1 cellular context compared by ENCODE assay signal in the genomic region with DNA sequence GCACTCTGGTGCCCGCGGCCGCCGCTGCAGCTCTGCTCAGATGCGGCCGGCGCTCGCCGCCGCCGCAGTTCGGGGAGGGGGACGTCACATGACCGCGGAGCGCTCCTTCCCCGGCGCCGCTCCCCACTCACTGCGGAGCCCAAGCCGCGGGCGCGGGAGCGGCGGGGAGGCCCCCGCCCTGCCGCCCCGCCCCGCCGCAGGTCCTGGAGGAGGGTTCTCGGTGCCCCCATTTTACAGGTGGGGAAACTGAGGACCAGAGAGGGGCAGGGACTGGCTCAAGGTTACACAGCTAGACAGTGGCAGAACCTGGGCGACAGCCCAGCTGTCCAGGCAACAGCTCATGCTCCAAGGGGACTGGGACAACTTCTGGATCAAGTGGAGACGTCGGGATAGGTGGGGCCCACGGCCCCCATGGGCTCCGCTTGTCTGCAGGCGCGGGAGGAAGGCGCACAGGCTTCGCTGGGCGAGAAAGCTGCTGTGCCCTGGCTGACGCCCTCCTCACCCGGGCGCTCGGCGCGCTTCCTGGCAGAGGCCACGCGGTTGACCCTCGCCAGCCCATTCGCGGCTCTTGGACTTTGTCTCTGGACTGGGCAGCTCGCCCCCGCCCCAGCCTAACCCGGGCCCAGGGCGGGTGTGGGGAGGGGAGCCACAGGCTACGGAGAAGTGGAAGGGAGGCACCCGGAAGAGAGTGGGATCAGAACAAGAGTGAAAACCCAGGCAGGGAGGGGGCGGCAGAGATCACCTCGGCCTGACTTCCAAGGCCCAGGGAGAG.
A peak's percentile ranks its signal among the peaks of the same experiment; 100 is the strongest.
TF ChIP-seq lines count a peak whose summit lies in the region.

RAP1GAP (minus strand) TSS at position 71 of the 772 bp plus-strand sequence. CDS start 49,325 bp downstream, outside the sequence.

TF ChIP-seq in HepG2, 621 proteins besides CTCF, POLR2A, EP300 and RAD21 (continued from another document and continues in another):
- TF ChIP-seq, protein P1, sequence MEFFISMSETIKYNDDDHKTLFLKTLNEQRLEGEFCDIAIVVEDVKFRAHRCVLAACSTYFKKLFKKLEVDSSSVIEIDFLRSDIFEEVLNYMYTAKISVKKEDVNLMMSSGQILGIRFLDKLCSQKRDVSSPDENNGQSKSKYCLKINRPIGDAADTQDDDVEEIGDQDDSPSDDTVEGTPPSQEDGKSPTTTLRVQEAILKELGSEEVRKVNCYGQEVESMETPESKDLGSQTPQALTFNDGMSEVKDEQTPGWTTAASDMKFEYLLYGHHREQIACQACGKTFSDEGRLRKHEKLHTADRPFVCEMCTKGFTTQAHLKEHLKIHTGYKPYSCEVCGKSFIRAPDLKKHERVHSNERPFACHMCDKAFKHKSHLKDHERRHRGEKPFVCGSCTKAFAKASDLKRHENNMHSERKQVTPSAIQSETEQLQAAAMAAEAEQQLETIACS (CRISPR knock-in tag; IDR thresholded peaks at IDR 0.05) = 0 out of 2 replicates have a peak, but pooled peaks have one; percentile 3
- TF ChIP-seq, protein P2, sequence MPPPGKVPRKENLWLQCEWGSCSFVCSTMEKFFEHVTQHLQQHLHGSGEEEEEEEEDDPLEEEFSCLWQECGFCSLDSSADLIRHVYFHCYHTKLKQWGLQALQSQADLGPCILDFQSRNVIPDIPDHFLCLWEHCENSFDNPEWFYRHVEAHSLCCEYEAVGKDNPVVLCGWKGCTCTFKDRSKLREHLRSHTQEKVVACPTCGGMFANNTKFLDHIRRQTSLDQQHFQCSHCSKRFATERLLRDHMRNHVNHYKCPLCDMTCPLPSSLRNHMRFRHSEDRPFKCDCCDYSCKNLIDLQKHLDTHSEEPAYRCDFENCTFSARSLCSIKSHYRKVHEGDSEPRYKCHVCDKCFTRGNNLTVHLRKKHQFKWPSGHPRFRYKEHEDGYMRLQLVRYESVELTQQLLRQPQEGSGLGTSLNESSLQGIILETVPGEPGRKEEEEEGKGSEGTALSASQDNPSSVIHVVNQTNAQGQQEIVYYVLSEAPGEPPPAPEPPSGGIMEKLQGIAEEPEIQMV (CRISPR knock-in tag; IDR thresholded peaks at IDR 0.05; ENCODE audit: low read depth) = 0 out of 2 replicates have a peak, but pooled peaks have one; percentile 47
- TF ChIP-seq JUNB (CRISPR knock-in tag; IDR thresholded peaks at IDR 0.05; ENCODE audit: borderline replicate concordance) (no peak), MYNN (CRISPR knock-in tag; IDR thresholded peaks at IDR 0.05; ENCODE audit: low read depth) (no peak), HIVEP1 (CRISPR knock-in tag; IDR thresholded peaks at IDR 0.05) (peak; percentile 92), ZNF672 (CRISPR knock-in tag; IDR thresholded peaks at IDR 0.05) (no peak), RELA (CRISPR knock-in tag; IDR thresholded peaks at IDR 0.05) (0 out of 2 replicates have a peak, but pooled peaks have one; percentile 22), SP4 (CRISPR knock-in tag; IDR thresholded peaks at IDR 0.05) (peak; percentile 31; the same call in 1 of the 2 replicates), HHEX (CRISPR knock-in tag; IDR thresholded peaks at IDR 0.05) (no peak), MIER2 (CRISPR knock-in tag; IDR thresholded peaks at IDR 0.05) (peak; percentile 70), ZMYM2 (CRISPR knock-in tag; IDR thresholded peaks at IDR 0.05) (peak; percentile 44; the same call in 1 of the 2 replicates), KDM1A (CRISPR knock-in tag; IDR thresholded peaks at IDR 0.05) (peak; percentile 64), SAFB2 (CRISPR knock-in tag; IDR thresholded peaks at IDR 0.05; ENCODE audit: borderline replicate concordance, low read depth) (peak; percentile 92; the same call in 1 of the 2 replicates), HDAC6 (IDR thresholded peaks at IDR 0.05; ENCODE audit: low read depth, low read length) (no peak), ZNF275 (CRISPR knock-in tag; IDR thresholded peaks at IDR 0.05; ENCODE audit: borderline replicate concordance) (no peak), ZBTB38 (CRISPR knock-in tag; IDR thresholded peaks at IDR 0.05) (peak; percentile 84), ZNF546 (CRISPR knock-in tag; conservative IDR thresholded peaks at IDR 0.05) (no peak; the same call in 1 of the 2 replicates), ZNF451 (CRISPR knock-in tag; IDR thresholded peaks at IDR 0.05) (peak; percentile 78), RARA (CRISPR knock-in tag; IDR thresholded peaks at IDR 0.05) (peak; percentile 81), IKZF1 (IDR thresholded peaks at IDR 0.05) (no peak), ZBTB34 (CRISPR knock-in tag; IDR thresholded peaks at IDR 0.05) (peak; percentile 93), BRCA1 (CRISPR knock-in tag; IDR thresholded peaks at IDR 0.05) (0 out of 2 replicates have a peak, but pooled peaks have one; percentile 12), ZNF839 (CRISPR knock-in tag; IDR thresholded peaks at IDR 0.05; ENCODE audit: borderline replicate concordance) (no peak), GATA4 (IDR thresholded peaks at IDR 0.05; ENCODE audit: borderline replicate concordance, low read depth) (peak; percentile 73; the same call in 1 of the 2 replicates), ZNF160 (CRISPR knock-in tag; IDR thresholded peaks at IDR 0.05) (no peak; the same call in 1 of the 2 replicates), ZNF235 (CRISPR knock-in tag; IDR thresholded peaks at IDR 0.05; ENCODE audit: borderline replicate concordance) (no peak), CENPT (CRISPR knock-in tag; IDR thresholded peaks at IDR 0.05; ENCODE audit: low read depth) (no peak), HNRNPUL1 (IDR thresholded peaks at IDR 0.05; ENCODE audit: low read depth, low read length) (peak; percentile 36; the same call in 1 of the 2 replicates), REXO4 (CRISPR knock-in tag; IDR thresholded peaks at IDR 0.05; ENCODE audit: borderline replicate concordance) (no peak)
- TF ChIP-seq, protein P3, sequence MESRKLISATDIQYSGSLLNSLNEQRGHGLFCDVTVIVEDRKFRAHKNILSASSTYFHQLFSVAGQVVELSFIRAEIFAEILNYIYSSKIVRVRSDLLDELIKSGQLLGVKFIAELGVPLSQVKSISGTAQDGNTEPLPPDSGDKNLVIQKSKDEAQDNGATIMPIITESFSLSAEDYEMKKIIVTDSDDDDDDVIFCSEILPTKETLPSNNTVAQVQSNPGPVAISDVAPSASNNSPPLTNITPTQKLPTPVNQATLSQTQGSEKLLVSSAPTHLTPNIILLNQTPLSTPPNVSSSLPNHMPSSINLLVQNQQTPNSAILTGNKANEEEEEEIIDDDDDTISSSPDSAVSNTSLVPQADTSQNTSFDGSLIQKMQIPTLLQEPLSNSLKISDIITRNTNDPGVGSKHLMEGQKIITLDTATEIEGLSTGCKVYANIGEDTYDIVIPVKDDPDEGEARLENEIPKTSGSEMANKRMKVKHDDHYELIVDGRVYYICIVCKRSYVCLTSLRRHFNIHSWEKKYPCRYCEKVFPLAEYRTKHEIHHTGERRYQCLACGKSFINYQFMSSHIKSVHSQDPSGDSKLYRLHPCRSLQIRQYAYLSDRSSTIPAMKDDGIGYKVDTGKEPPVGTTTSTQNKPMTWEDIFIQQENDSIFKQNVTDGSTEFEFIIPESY (CRISPR knock-in tag; IDR thresholded peaks at IDR 0.05) = no peak; the same call in 1 of the 2 replicates
- TF ChIP-seq, protein P4, sequence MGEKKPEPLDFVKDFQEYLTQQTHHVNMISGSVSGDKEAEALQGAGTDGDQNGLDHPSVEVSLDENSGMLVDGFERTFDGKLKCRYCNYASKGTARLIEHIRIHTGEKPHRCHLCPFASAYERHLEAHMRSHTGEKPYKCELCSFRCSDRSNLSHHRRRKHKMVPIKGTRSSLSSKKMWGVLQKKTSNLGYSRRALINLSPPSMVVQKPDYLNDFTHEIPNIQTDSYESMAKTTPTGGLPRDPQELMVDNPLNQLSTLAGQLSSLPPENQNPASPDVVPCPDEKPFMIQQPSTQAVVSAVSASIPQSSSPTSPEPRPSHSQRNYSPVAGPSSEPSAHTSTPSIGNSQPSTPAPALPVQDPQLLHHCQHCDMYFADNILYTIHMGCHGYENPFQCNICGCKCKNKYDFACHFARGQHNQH (CRISPR knock-in tag; IDR thresholded peaks at IDR 0.05) = peak; percentile 95
- TF ChIP-seq, protein P5, sequence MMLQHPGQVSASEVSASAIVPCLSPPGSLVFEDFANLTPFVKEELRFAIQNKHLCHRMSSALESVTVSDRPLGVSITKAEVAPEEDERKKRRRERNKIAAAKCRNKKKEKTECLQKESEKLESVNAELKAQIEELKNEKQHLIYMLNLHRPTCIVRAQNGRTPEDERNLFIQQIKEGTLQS (CRISPR knock-in tag; IDR thresholded peaks at IDR 0.05) = 0 out of 2 replicates have a peak, but pooled peaks have one; percentile 29
- TF ChIP-seq, protein P6, sequence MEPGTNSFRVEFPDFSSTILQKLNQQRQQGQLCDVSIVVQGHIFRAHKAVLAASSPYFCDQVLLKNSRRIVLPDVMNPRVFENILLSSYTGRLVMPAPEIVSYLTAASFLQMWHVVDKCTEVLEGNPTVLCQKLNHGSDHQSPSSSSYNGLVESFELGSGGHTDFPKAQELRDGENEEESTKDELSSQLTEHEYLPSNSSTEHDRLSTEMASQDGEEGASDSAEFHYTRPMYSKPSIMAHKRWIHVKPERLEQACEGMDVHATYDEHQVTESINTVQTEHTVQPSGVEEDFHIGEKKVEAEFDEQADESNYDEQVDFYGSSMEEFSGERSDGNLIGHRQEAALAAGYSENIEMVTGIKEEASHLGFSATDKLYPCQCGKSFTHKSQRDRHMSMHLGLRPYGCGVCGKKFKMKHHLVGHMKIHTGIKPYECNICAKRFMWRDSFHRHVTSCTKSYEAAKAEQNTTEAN (CRISPR knock-in tag; conservative IDR thresholded peaks at IDR 0.05) = peak; percentile 85
- TF ChIP-seq, protein P7, sequence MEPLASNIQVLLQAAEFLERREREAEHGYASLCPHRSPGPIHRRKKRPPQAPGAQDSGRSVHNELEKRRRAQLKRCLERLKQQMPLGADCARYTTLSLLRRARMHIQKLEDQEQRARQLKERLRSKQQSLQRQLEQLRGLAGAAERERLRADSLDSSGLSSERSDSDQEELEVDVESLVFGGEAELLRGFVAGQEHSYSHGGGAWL (CRISPR knock-in tag; IDR thresholded peaks at IDR 0.05) = peak; percentile 85; the same call in 1 of the 2 replicates
- TF ChIP-seq, protein P8, sequence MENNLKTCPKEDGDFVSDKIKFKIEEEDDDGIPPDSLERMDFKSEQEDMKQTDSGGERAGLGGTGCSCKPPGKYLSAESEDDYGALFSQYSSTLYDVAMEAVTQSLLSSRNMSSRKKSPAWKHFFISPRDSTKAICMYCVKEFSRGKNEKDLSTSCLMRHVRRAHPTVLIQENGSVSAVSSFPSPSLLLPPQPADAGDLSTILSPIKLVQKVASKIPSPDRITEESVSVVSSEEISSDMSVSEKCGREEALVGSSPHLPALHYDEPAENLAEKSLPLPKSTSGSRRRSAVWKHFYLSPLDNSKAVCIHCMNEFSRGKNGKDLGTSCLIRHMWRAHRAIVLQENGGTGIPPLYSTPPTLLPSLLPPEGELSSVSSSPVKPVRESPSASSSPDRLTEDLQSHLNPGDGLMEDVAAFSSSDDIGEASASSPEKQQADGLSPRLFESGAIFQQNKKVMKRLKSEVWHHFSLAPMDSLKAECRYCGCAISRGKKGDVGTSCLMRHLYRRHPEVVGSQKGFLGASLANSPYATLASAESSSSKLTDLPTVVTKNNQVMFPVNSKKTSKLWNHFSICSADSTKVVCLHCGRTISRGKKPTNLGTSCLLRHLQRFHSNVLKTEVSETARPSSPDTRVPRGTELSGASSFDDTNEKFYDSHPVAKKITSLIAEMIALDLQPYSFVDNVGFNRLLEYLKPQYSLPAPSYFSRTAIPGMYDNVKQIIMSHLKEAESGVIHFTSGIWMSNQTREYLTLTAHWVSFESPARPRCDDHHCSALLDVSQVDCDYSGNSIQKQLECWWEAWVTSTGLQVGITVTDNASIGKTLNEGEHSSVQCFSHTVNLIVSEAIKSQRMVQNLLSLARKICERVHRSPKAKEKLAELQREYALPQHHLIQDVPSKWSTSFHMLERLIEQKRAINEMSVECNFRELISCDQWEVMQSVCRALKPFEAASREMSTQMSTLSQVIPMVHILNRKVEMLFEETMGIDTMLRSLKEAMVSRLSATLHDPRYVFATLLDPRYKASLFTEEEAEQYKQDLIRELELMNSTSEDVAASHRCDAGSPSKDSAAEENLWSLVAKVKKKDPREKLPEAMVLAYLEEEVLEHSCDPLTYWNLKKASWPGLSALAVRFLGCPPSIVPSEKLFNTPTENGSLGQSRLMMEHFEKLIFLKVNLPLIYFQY (CRISPR knock-in tag; IDR thresholded peaks at IDR 0.05; ENCODE audit: borderline replicate concordance) = peak; percentile 77; the same call in 1 of the 2 replicates
- TF ChIP-seq, protein P9, sequence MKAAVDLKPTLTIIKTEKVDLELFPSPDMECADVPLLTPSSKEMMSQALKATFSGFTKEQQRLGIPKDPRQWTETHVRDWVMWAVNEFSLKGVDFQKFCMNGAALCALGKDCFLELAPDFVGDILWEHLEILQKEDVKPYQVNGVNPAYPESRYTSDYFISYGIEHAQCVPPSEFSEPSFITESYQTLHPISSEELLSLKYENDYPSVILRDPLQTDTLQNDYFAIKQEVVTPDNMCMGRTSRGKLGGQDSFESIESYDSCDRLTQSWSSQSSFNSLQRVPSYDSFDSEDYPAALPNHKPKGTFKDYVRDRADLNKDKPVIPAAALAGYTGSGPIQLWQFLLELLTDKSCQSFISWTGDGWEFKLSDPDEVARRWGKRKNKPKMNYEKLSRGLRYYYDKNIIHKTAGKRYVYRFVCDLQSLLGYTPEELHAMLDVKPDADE (CRISPR knock-in tag; IDR thresholded peaks at IDR 0.05) = no peak
- TF ChIP-seq, protein P10, sequence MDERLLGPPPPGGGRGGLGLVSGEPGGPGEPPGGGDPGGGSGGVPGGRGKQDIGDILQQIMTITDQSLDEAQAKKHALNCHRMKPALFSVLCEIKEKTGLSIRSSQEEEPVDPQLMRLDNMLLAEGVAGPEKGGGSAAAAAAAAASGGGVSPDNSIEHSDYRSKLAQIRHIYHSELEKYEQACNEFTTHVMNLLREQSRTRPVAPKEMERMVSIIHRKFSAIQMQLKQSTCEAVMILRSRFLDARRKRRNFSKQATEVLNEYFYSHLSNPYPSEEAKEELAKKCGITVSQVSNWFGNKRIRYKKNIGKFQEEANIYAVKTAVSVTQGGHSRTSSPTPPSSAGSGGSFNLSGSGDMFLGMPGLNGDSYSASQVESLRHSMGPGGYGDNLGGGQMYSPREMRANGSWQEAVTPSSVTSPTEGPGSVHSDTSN (CRISPR knock-in tag; IDR thresholded peaks at IDR 0.05) = no peak
